Comparison of ENCODE assay signal across 8 cellular contexts in the genomic region with DNA sequence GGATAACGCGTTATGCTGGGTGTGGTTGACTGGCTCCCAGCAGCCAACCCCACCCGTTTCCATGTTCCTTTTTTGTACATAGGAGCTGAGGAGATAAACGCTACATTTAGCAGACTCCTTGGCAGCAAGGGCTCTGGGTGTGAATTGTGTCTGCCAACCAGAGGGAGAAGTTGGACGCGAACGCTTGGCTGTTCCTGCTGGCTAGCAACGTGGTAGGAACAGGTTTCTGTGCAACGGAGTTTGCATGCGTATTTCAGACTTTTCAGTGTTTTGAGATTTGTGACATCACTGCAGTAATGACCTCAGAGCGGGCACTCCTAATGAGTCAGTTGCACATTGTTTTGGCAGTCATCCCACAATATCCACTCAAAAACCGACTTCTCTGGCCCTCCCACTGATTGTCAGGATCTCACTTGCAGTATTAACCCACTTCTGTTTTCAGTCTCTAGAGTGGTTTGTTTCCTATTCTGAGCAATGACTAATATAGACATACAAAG.
A peak's percentile ranks its signal among the peaks of the same experiment; 100 is the strongest.
DNase-seq lines count a peak whose midpoint lies in the region; ATAC-seq and TF ChIP-seq lines count a peak whose summit lies in the region.

No MANE protein-coding gene starts in this region.

- peaks cover 3% of the 10 kb centered on the region for H3K4me1 ChIP-seq in ACC112 (ENCODE audit: control insufficient read depth, insufficient read depth, low read length, unreplicated experiment)
- H3K4me1 ChIP-seq in psoas muscle = no peaks in the 10 kb centered on the region
- H3K4me1 ChIP-seq in SJCRH30 = no peaks in the 10 kb centered on the region

- H3K4me3 ChIP-seq in ACC112 (ENCODE audit: low read depth, low read length) (peak overlapping the region; percentile 28; the same call in 1 of the 2 replicates), psoas muscle (no peak overlapping the region), SJCRH30 (no peak overlapping the region)

- H3K27me3 ChIP-seq in ACC112 (ENCODE audit: insufficient read depth, low read length) (no peaks in the 10 kb centered on the region), psoas muscle (ENCODE audit: insufficient read depth in 3 of 3, low read length in 2 of 3) (no peaks in the 10 kb centered on the region), SJCRH30 (no peaks in the 10 kb centered on the region)

- peak overlapping the region; percentile 9; the same call in 1 of the 2 replicates for H3K27ac ChIP-seq in ACC112 (ENCODE audit: low read depth, low read length)
- H3K27ac ChIP-seq in psoas muscle = no peak overlapping the region
- H3K27ac ChIP-seq in SJCRH30 = no peak overlapping the region

- no peaks in the 10 kb centered on the region for H3K9me3 ChIP-seq in psoas muscle
- no peaks in the 10 kb centered on the region for H3K9me3 ChIP-seq in SJCRH30 (replicated peaks)

- WGBS in psoas muscle, 3 donors = 37 to 54% (median 43%) methylated on average over 12 of the region's 12 CpGs

- H3K79me2 ChIP-seq in ACC112 (ENCODE audit: control insufficient read depth, insufficient read depth, low read length, unreplicated experiment) = no peaks in the 10 kb centered on the region

- H3K36me3 ChIP-seq in ACC112 (ENCODE audit: insufficient read depth, low read length) = no peaks in the 10 kb centered on the region
- H3K36me3 ChIP-seq in psoas muscle (ENCODE audit: insufficient read depth in 1 of 2, low read depth in 1 of 2) = no peaks in the 10 kb centered on the region
- H3K36me3 ChIP-seq in SJCRH30 = no peaks in the 10 kb centered on the region

- DNase-seq in amniotic epithelial cell (ENCODE audit: low read depth) (peak; percentile 91), psoas muscle (no peak), GOT3 (lab: John Stamatoyannopoulos, UW) (no peak), D341Med (ENCODE audit: low spot score) (no peak), SJCRH30 (no peak)

- peak; percentile 74 for ATAC-seq in GM19023 (IDR thresholded peaks at IDR 0.05; ENCODE audit: unreplicated experiment)
- ATAC-seq in HG03378 (IDR thresholded peaks at IDR 0.05; ENCODE audit: unreplicated experiment) = peak; percentile 67
- peak in 3 of 4 donors; percentile 13 to 36 (median 36) for ATAC-seq in psoas muscle

- H2AFZ ChIP-seq in ACC112 (ENCODE audit: low read length, unreplicated experiment) = no peak overlapping the region

- intact Hi-C loops in psoas muscle (cut with DNase I) = loop anchor here (2.0 to 10.0 kb wide), 3 partner anchors 128 to 540 kb away; no protein-coding TSS in a partner anchor

- no peak for TF ChIP-seq CTCF in psoas muscle (IDR thresholded peaks at IDR 0.05)
